In genomic region chr14:81018714-81019512, GRCh38 we compare ENCODE assay signal across 24 cellular contexts.
DNase-seq lines count a peak whose midpoint lies in the region; ATAC-seq, FAIRE-seq and TF ChIP-seq lines count a peak whose summit lies in the region.
"Had no signal": no experiment of that assay in that cellular context is flagged by ENCODE, and none has a peak within 500 bp of the region (broad histone marks: within the 10 kb centered on the region; RNA-seq: fewer than 3 reads in every experiment).

No MANE protein-coding gene starts in this region.

- no peaks in the 10 kb centered on the region for H3K4me1 Mint-ChIP-seq in activated T-helper 2 cell treated with anti-CD3 and anti-CD28 coated beads, Interferon-gamma antibody, Interleukin-2, Interleukin-4, amounts not matched to agents 10 μg/mL and 5 μg/mL and 100 μg/mL, durations not matched to agents 14 hours and 24 hours and 36 hours (ENCODE audit: low read depth)
- H3K4me1 Mint-ChIP-seq in natural killer cell: no peaks in the 10 kb centered on the region
- H3K4me1 Mint-ChIP-seq: B cell had no signal

- no peak overlapping the region for H2BK12ac ChIP-seq in H1 (ENCODE audit: low read depth, low read length)

- WGBS in H1 (ENCODE audit: extremely low coverage in 1 of 2, insufficient coverage in 1 of 2, insufficient read length in 1 of 2, insufficient replicate concordance in 2 of 2, low coverage in 1 of 2, low lambda C conversion rate in 2 of 2, missing lambda C conversion rate in 1 of 2), 2 experiments: 94% methylated on average over 3 of the region's 3 CpGs; no CpG with 5 or more reads in 1 of the 2 experiments

- ATAC-seq in left cardiac atrium (no peak), natural killer cell (no peak)

- H3K14ac ChIP-seq in H1 (ENCODE audit: insufficient read length): no peak overlapping the region

- no peak overlapping the region for H2BK120ac ChIP-seq in H1 (replicated peaks; ENCODE audit: low read depth, low read length)

- H3K79me1 ChIP-seq in H1 (ENCODE audit: low read depth, low read length): no peaks in the 10 kb centered on the region

- H2BK15ac ChIP-seq in H1 (ENCODE audit: low read length): no peak overlapping the region

- H3K23me2 ChIP-seq in H1 (ENCODE audit: low read depth, low read length): no peaks in the 10 kb centered on the region

- no peak overlapping the region for H3K18ac ChIP-seq in H1 (ENCODE audit: extremely low read depth, low read length)

- no peaks in the 10 kb centered on the region for H3K79me2 ChIP-seq in H1 (ENCODE audit: control insufficient read depth in 1 of 2, insufficient read depth in 2 of 2, low read length in 2 of 2)

- H4K5ac ChIP-seq in H1 (ENCODE audit: insufficient read length, low read depth, low read length): no peak overlapping the region

- H3K9me3 Mint-ChIP-seq in activated T-helper 2 cell treated with anti-CD3 and anti-CD28 coated beads, Interferon-gamma antibody, Interleukin-2, Interleukin-4, amounts not matched to agents 10 μg/mL and 5 μg/mL and 100 μg/mL, durations not matched to agents 14 hours and 24 hours and 36 hours: peaks cover 2% of the 10 kb centered on the region
- H3K9me3 Mint-ChIP-seq in natural killer cell: no peaks in the 10 kb centered on the region
- H3K9me3 Mint-ChIP-seq: HFFc6 had no signal

- H3K27me3 Mint-ChIP-seq in activated T-helper 2 cell treated with anti-CD3 and anti-CD28 coated beads, Interferon-gamma antibody, Interleukin-2, Interleukin-4, amounts not matched to agents 10 μg/mL and 5 μg/mL and 100 μg/mL, durations not matched to agents 14 hours and 24 hours and 36 hours (ENCODE audit: low read depth): peaks cover 3% of the 10 kb centered on the region
- H3K27me3 Mint-ChIP-seq in natural killer cell (ENCODE audit: low read depth in 2 of 2): peaks cover 8 to 37% of the 10 kb centered on the region in 2 donors

- H2BK20ac ChIP-seq in H1 (ENCODE audit: low read length): no peak overlapping the region

- H3K4me3 Mint-ChIP-seq in activated T-helper 2 cell treated with anti-CD3 and anti-CD28 coated beads, Interferon-gamma antibody, Interleukin-2, Interleukin-4, amounts not matched to agents 10 μg/mL and 5 μg/mL and 100 μg/mL, durations not matched to agents 14 hours and 24 hours and 36 hours (ENCODE audit: low read depth): no peak overlapping the region
- no peak overlapping the region for H3K4me3 Mint-ChIP-seq in natural killer cell
- H3K4me3 Mint-ChIP-seq: B cell had no signal

- peak overlapping the region; percentile 61; the same call in 1 of the 2 replicates for H2AFZ ChIP-seq in H1 (ENCODE audit: low read length)
- H2AFZ ChIP-seq: PC-9 had no signal

- H3K9me3 ChIP-seq in left ventricle myocardium inferior (replicated peaks) (no peaks in the 10 kb centered on the region), H1 (ENCODE audit: insufficient read depth in 2 of 2, low read depth in 1 of 2, low read length in 1 of 2) (no peaks in the 10 kb centered on the region), neutrophil (no peaks in the 10 kb centered on the region)

- intact Hi-C loops in left ventricle myocardium inferior (cut with micrococcal nuclease): no loop called here
- intact Hi-C loops in left cardiac atrium (cut with DNase I): no loop called here
- intact Hi-C loops in activated T-helper 2 cell treated with anti-CD3 and anti-CD28 coated beads, Interferon-gamma antibody, Interleukin-2, Interleukin-4, amounts not matched to agents 10 μg/mL and 5 μg/mL and 100 μg/mL, durations not matched to agents 14 hours and 24 hours and 36 hours (cut with micrococcal nuclease): no loop called here
- intact Hi-C loops in natural killer cell (cut with micrococcal nuclease): no loop called here

- no peak overlapping the region for H3K27ac Mint-ChIP-seq in activated T-helper 2 cell treated with anti-CD3 and anti-CD28 coated beads, Interferon-gamma antibody, Interleukin-2, Interleukin-4, amounts not matched to agents 10 μg/mL and 5 μg/mL and 100 μg/mL, durations not matched to agents 14 hours and 24 hours and 36 hours
- H3K27ac Mint-ChIP-seq in natural killer cell: no peak overlapping the region
- H3K27ac Mint-ChIP-seq: B cell, HFFc6 had no signal

- H3K4me3 ChIP-seq in left ventricle myocardium inferior: no peak overlapping the region
- H3K4me3 ChIP-seq in H1 (ENCODE audit: extremely low read depth in 1 of 4, insufficient read depth in 2 of 4, low read depth in 3 of 4, low read length in 4 of 4): no peak overlapping the region
- no peak overlapping the region for H3K4me3 ChIP-seq in neutrophil (ENCODE audit: low read depth in 1 of 2, low read length in 1 of 2)
- H3K4me3 ChIP-seq: PC-9, SK-N-MC had no signal

- no peaks in the 10 kb centered on the region for H3K36me3 ChIP-seq in left ventricle myocardium inferior
- no peaks in the 10 kb centered on the region for H3K36me3 ChIP-seq in H1 (ENCODE audit: control insufficient read depth in 2 of 4, insufficient read depth in 4 of 4, low read length in 3 of 4)
- no peaks in the 10 kb centered on the region for H3K36me3 ChIP-seq in neutrophil

- H2AK5ac ChIP-seq in H1 (ENCODE audit: low read depth, low read length): no peak overlapping the region

- CTCF ChIA-PET in H1 (lab: Charles Lee; ENCODE audit: partially characterized antibody): no interaction called here

- no peaks in the 10 kb centered on the region for H4K20me1 ChIP-seq in H1 (replicated peaks in 1 of 2; ENCODE audit: control insufficient read depth in 1 of 2, insufficient read depth in 2 of 2, low read length in 2 of 2)

- H2BK5ac ChIP-seq in H1 (ENCODE audit: low read depth, low read length): no peak overlapping the region

- H3K27ac ChIP-seq in left ventricle myocardium inferior (replicated peaks): peak overlapping the region; percentile 49
- H3K27ac ChIP-seq in H1 (ENCODE audit: low read depth, low read length): no peak overlapping the region
- peak overlapping the region; percentile 64 for H3K27ac ChIP-seq in neutrophil
- H3K27ac ChIP-seq: PC-9, SK-N-MC had no signal

- no peak overlapping the region for H4K8ac ChIP-seq in H1 (ENCODE audit: extremely low read depth, insufficient read depth, low read length)

- no peak for DNase-seq in left ventricle myocardium inferior
- DNase-seq in left cardiac atrium: no peak
- DNase-seq in H1 (ENCODE audit: low read depth in 1 of 2, low spot score in 2 of 2): no peak
- DNase-seq in midbrain (lab: John Stamatoyannopoulos, UW): no peak
- no peak for DNase-seq in NCI-H1694 (lab: John Stamatoyannopoulos, UW)
- no peak for DNase-seq in activated T-helper 2 cell treated with anti-CD3 and anti-CD28 coated beads, Interferon-gamma antibody, Interleukin-2, Interleukin-4, amounts not matched to agents 10 μg/mL and 5 μg/mL and 100 μg/mL, durations not matched to agents 14 hours and 24 hours and 36 hours (ENCODE audit: low spot score)
- DNase-seq in natural killer cell: no peak
- DNase-seq: DMS53, GDM1, H7, HFFc6, NCI-H1092 treated with DMSO at 0.1 percent for 48 hours, NCI-H146, NCI-H2029 treated with DMSO at 0.1 percent for 48 hours, NCI-H2171, NCI-H524 treated with DMSO at 0.1 percent for 48 hours, PC-9, RPMI8226, SHP77, SW 1271 had no signal

- no peak overlapping the region for H3K4ac ChIP-seq in H1 (replicated peaks; ENCODE audit: insufficient read length, low read depth, low read length)

- H3K36me3 Mint-ChIP-seq in activated T-helper 2 cell treated with anti-CD3 and anti-CD28 coated beads, Interferon-gamma antibody, Interleukin-2, Interleukin-4, amounts not matched to agents 10 μg/mL and 5 μg/mL and 100 μg/mL, durations not matched to agents 14 hours and 24 hours and 36 hours (ENCODE audit: low read depth): no peaks in the 10 kb centered on the region
- no peaks in the 10 kb centered on the region for H3K36me3 Mint-ChIP-seq in natural killer cell

- no peak overlapping the region for H3K23ac ChIP-seq in H1 (ENCODE audit: insufficient read length)

- FAIRE-seq in H1 (lab: Jason Lieb, UNC): no peak
- FAIRE-seq: D721Med had no signal

- no peak for TF ChIP-seq POLR2A in H1 (IDR thresholded peaks at IDR 0.05; ENCODE audit: control extremely low read depth in 1 of 2, low read depth in 2 of 2, low read length in 2 of 2)

- no peak for TF ChIP-seq RAD21 in H1 (IDR thresholded peaks at IDR 0.05 in 1 of 2, conservative IDR thresholded peaks at IDR 0.05 in 1 of 2; ENCODE audit: low read depth in 2 of 2, low read length in 2 of 2)

- H4K91ac ChIP-seq in H1 (replicated peaks; ENCODE audit: insufficient read length, low read length): no peak overlapping the region

- no peak for TF ChIP-seq EP300 in H1 (IDR thresholded peaks at IDR 0.05; ENCODE audit: borderline replicate concordance in 1 of 2, low read depth in 2 of 2, low read length in 2 of 2)

- no peak for TF ChIP-seq CTCF in left ventricle myocardium inferior (IDR thresholded peaks at IDR 0.05; ENCODE audit: borderline replicate concordance)
- TF ChIP-seq CTCF in H1 (IDR thresholded peaks at IDR 0.05; ENCODE audit: control extremely low read depth in 1 of 3, insufficient read depth in 1 of 3, low read depth in 1 of 3, low read length in 3 of 3): no peak
- TF ChIP-seq CTCF in neutrophil (IDR thresholded peaks at IDR 0.05): no peak
- TF ChIP-seq CTCF in natural killer cell (IDR thresholded peaks at IDR 0.05): no peak

- no peak overlapping the region for H3K4me2 ChIP-seq in H1 (ENCODE audit: insufficient read depth in 1 of 2, low read depth in 2 of 2, low read length in 2 of 2)
- H3K4me2 ChIP-seq: PC-9 had no signal

- H3K9ac ChIP-seq in H1 (replicated peaks in 1 of 4; ENCODE audit: extremely low read depth in 1 of 4, low read depth in 3 of 4, low read length in 3 of 4): no peak overlapping the region

- no peak overlapping the region for H3K56ac ChIP-seq in H1 (replicated peaks; ENCODE audit: insufficient read length, low read depth, low read length)

- H3K27me3 ChIP-seq in left ventricle myocardium inferior (ENCODE audit: low read depth): no peaks in the 10 kb centered on the region
- no peaks in the 10 kb centered on the region for H3K27me3 ChIP-seq in H1 (replicated peaks in 1 of 4; ENCODE audit: control insufficient read depth in 3 of 4, extremely low read depth in 1 of 4, insufficient read depth in 3 of 4, low read length in 3 of 4)
- H3K27me3 ChIP-seq in neutrophil: no peaks in the 10 kb centered on the region

- no peaks in the 10 kb centered on the region for H3K4me1 ChIP-seq in left ventricle myocardium inferior
- H3K4me1 ChIP-seq in H1 (replicated peaks in 1 of 4; ENCODE audit: control insufficient read depth in 3 of 4, insufficient read depth in 4 of 4, low read length in 3 of 4): peaks cover 0 to 4% (median 0%) of the 10 kb centered on the region in 4 experiments; a peak in 1 of 7 replicates
- peaks cover 10 to 17% of the 10 kb centered on the region in 2 experiments for H3K4me1 ChIP-seq in neutrophil (ENCODE audit: control insufficient read depth in 1 of 2, insufficient read depth in 1 of 2, low read depth in 1 of 2, low read length in 1 of 2)

- POLR2A ChIA-PET in H1 (lab: Charles Lee; ENCODE audit: partially characterized antibody): no interaction called here
